In the genomic region with DNA sequence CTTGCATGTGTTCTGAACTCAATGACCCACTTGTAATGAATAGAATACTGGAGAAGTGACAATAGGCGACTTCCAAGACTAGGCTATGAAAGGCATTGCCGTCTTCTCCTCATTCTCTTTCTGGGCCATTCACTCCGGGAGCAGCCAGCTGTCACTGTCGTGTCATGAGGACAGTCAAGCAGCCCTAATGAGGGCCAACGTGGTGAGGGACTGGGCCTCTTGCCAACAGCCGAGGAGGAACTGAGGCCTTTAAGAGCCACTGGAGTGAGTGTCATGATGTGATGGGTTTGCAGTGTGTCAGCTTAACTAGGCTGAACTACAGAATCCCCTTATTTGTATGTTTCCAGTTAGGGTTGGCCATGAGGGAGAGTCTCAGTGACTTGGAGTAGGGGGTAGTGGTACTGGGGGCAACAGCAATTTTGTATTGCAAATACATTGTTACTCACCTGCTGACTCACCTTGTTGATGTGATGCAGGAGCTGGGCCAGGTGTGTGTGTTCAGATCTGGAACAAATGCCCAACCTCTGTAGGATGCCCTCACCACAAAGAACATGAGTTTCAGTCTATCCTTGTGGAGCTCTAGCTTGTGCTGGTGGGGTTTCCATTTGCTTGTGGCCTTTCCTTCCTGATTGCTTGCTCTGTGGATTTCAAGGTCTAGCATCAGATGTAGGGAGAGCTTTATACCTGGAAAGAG, we compare ENCODE assay signal across 15 cellular contexts.
DNase-seq lines count a peak whose midpoint lies in the region; ATAC-seq, FAIRE-seq and TF ChIP-seq lines count a peak whose summit lies in the region.
"Had no signal": no experiment of that assay in that cellular context is flagged by ENCODE, and none has a peak within 500 bp of the region (broad histone marks: within the 10 kb centered on the region; RNA-seq: fewer than 3 reads in every experiment).

No MANE protein-coding gene starts in this region.

- peaks cover 4% of the 10 kb centered on the region for H3K9me3 Mint-ChIP-seq in neural progenitor cell
- H3K9me3 Mint-ChIP-seq: activated naive CD8-positive, alpha-beta T cell treated with anti-CD3 and anti-CD28 coated beads, Interleukin-2, amount 10 ng/mL, durations not matched to agents 7 days and 5 days had no signal

- H3K4me1 Mint-ChIP-seq in neural progenitor cell: peaks cover 12% of the 10 kb centered on the region

- no TSS peak for BruUV-seq in GM12878 (replicated peaks; lab: Mats Ljungman, UMichigan)

- TF ChIP-seq RAD21 in GM12878 (IDR thresholded peaks at IDR 0.05; ENCODE audit: insufficient read depth, low read depth, low read length): no peak

- peaks cover 12% of the 10 kb centered on the region for H3K27me3 Mint-ChIP-seq in neural progenitor cell (ENCODE audit: insufficient read depth, low read depth)

- TF ChIP-seq POLR2A in GM12878 (IDR thresholded peaks at IDR 0.05; ENCODE audit: low read depth, low read length): no peak

- H3K79me2 ChIP-seq in GM12878 (ENCODE audit: control insufficient read depth, insufficient read depth, low read length): no peaks in the 10 kb centered on the region
- no peaks in the 10 kb centered on the region for H3K79me2 ChIP-seq in neural progenitor cell (ENCODE audit: low read depth)

- SMC1A ChIA-PET in GM12878 (lab: Charles Lee; ENCODE audit: uncharacterized antibody, unreplicated experiment): interaction anchor here (1.6 to 7.5 kb wide), 2 partner anchors 13 to 32 kb away, joined by 3 to 58 read pairs; no protein-coding TSS in a partner anchor

- DNase-seq in NCI-H2227 (lab: John Stamatoyannopoulos, UW; ENCODE audit: unreplicated experiment): peak; percentile 10
- DNase-seq in NCI-H2227 treated with DMSO at 0.1 percent for 48 hours (lab: John Stamatoyannopoulos, UW): no peak
- peak; percentile 42 to 74 for DNase-seq in NCI-H187 (lab: John Stamatoyannopoulos, UW)
- no peak for DNase-seq in GM12878 (ENCODE audit: low read depth, low spot score)
- peak; percentile 78 for DNase-seq in pons (ENCODE audit: low spot score)
- DNase-seq in neural progenitor cell (ENCODE audit: low spot score): no peak
- no peak for DNase-seq in SK-N-DZ (ENCODE audit: low spot score)
- DNase-seq: ACHN; activated CD8-positive, alpha-beta memory T cell treated with anti-CD3 and anti-CD28 coated beads, Interleukin-2, amount 50 U/mL, for 4 hours; activated naive CD8-positive, alpha-beta T cell treated with anti-CD3 and anti-CD28 coated beads, Interleukin-2, amount 10 ng/mL, durations not matched to agents 7 days and 5 days; DMS 273 treated with DMSO at 0.1 percent for 48 hours; occipital lobe had no signal

- H3F3A ChIP-seq in neural progenitor cell (ENCODE audit: low read depth): no peaks in the 10 kb centered on the region

- no peak overlapping the region for H3K4me3 ChIP-seq in GM12878
- H3K4me3 ChIP-seq in neural progenitor cell: no peak overlapping the region
- H3K4me3 ChIP-seq: vagina had no signal

- 32% methylated on average over 6 of the region's 6 CpGs for whole genome bisulfite sequencing in GM12878 (ENCODE audit: insufficient coverage, insufficient replicate concordance, low lambda C conversion rate, missing lambda C conversion rate)

- H2AFZ ChIP-seq in GM12878 (ENCODE audit: control insufficient read depth, low read depth, low read length) (no peak overlapping the region), neural progenitor cell (replicated peaks) (no peak overlapping the region)

- in situ Hi-C loops in GM12878 (cut with MboI): no loop called here

- H3K36me3 ChIP-seq in GM12878 (ENCODE audit: control insufficient read depth in 2 of 2, insufficient read depth in 2 of 2, low read length in 1 of 2) (no peaks in the 10 kb centered on the region), neural progenitor cell (no peaks in the 10 kb centered on the region)
- H3K36me3 ChIP-seq: vagina had no signal

- H3K4me1 ChIP-seq in GM12878 (ENCODE audit: control insufficient read depth, insufficient read depth, low read length) (peaks cover 17% of the 10 kb centered on the region), neural progenitor cell (no peaks in the 10 kb centered on the region)
- H3K4me1 ChIP-seq: vagina had no signal

- no peak overlapping the region for H3K27ac Mint-ChIP-seq in neural progenitor cell
- H3K27ac Mint-ChIP-seq: activated naive CD8-positive, alpha-beta T cell treated with anti-CD3 and anti-CD28 coated beads, Interleukin-2, amount 10 ng/mL, durations not matched to agents 7 days and 5 days had no signal

- intact Hi-C loops in GM12878 (cut with micrococcal nuclease; ENCODE audit: unreplicated experiment): no loop called here

- ATAC-seq in GM12878: no peak
- no peak for ATAC-seq in HG03521 (IDR thresholded peaks at IDR 0.05; ENCODE audit: unreplicated experiment)

- no peaks in the 10 kb centered on the region for H3K27me3 ChIP-seq in GM12878 (replicated peaks in 1 of 2; ENCODE audit: control insufficient read depth in 2 of 2, insufficient read depth in 2 of 2, low read length in 1 of 2)
- H3K27me3 ChIP-seq in neural progenitor cell: no peaks in the 10 kb centered on the region
- H3K27me3 ChIP-seq: vagina had no signal

- H3K4me3 Mint-ChIP-seq in neural progenitor cell: no peak overlapping the region
- H3K4me3 Mint-ChIP-seq: activated naive CD8-positive, alpha-beta T cell treated with anti-CD3 and anti-CD28 coated beads, Interleukin-2, amount 10 ng/mL, durations not matched to agents 7 days and 5 days had no signal

- H4K20me1 ChIP-seq in GM12878 (ENCODE audit: control insufficient read depth, insufficient read depth): no peaks in the 10 kb centered on the region
- no peaks in the 10 kb centered on the region for H4K20me1 ChIP-seq in neural progenitor cell (ENCODE audit: low read depth)

- H3K9me3 ChIP-seq in GM12878 (replicated peaks; ENCODE audit: control insufficient read depth, insufficient read depth, low read length) (peaks cover 2% of the 10 kb centered on the region; the same call in 2 of the 3 replicates), neural progenitor cell (ENCODE audit: low read depth) (no peaks in the 10 kb centered on the region)
- H3K9me3 ChIP-seq: vagina had no signal

- no peak overlapping the region for H3K4me2 ChIP-seq in GM12878 (ENCODE audit: control insufficient read depth, insufficient read depth)
- no peak overlapping the region for H3K4me2 ChIP-seq in neural progenitor cell

- POLR2A ChIA-PET in GM12878 (lab: Charles Lee): interaction anchor here (1.0 kb wide), 1 partner anchor 467 kb away, joined by 3 read pairs; no protein-coding TSS in a partner anchor

- no peak for TF ChIP-seq EP300 in GM12878 (IDR thresholded peaks at IDR 0.05; ENCODE audit: borderline replicate concordance in 1 of 2, control insufficient read depth in 1 of 2, low read depth in 2 of 2, low read length in 2 of 2)

- no peak for FAIRE-seq in GM12878 (lab: Jason Lieb, UNC)

- H3K27ac ChIP-seq in GM12878 (ENCODE audit: control insufficient read depth, insufficient read depth) (no peak overlapping the region), neural progenitor cell (no peak overlapping the region)
- H3K27ac ChIP-seq: HL-60, vagina had no signal

- no peak overlapping the region for H3K9ac ChIP-seq in GM12878 (ENCODE audit: control insufficient read depth, insufficient read depth, low read length)
- no peak overlapping the region for H3K9ac ChIP-seq in neural progenitor cell

- CTCF ChIA-PET in GM12878 (lab: Yijun Ruan, JAX): interaction anchor here (1.2 to 1.7 kb wide), 2 partner anchors 19 to 186 kb away, joined by 3 read pairs; no protein-coding TSS in a partner anchor

- TF ChIP-seq CTCF in GM12878 (IDR thresholded peaks at IDR 0.05 in 2 of 3, conservative IDR thresholded peaks at IDR 0.05 in 1 of 3; ENCODE audit: control insufficient read depth in 2 of 3, extremely low read depth in 1 of 3, insufficient read depth in 1 of 3, low read depth in 3 of 3, low read length in 3 of 3): no peak
- TF ChIP-seq CTCF in neural progenitor cell (IDR thresholded peaks at IDR 0.05): no peak

- H3K36me3 Mint-ChIP-seq in neural progenitor cell: no peaks in the 10 kb centered on the region
- H3K36me3 Mint-ChIP-seq: activated naive CD8-positive, alpha-beta T cell treated with anti-CD3 and anti-CD28 coated beads, Interleukin-2, amount 10 ng/mL, durations not matched to agents 7 days and 5 days had no signal

- RAD21 ChIA-PET in GM12878 (lab: Charles Lee; ENCODE audit: unreplicated experiment): interaction anchor here (0.6 kb wide), 1 partner anchor 1205 kb away, joined by 3 read pairs; no protein-coding TSS in a partner anchor

TF ChIP-seq in GM12878, 131 proteins besides CTCF, POLR2A, EP300 and RAD21:
- TF ChIP-seq SPI1 (IDR thresholded peaks at IDR 0.05; ENCODE audit: borderline replicate concordance, insufficient read depth, low read depth, low read length) (peak; percentile 29; the same call in 1 of the 2 replicates), BCL3 (IDR thresholded peaks at IDR 0.05; ENCODE audit: borderline replicate concordance, insufficient read depth, low read depth, low read length, poor library complexity, severe bottlenecking) (no peak)

Comparison
In these comparisons a context has a peak if more than half of its experiments do, and no peak if none do; other contexts are left out.
1. DNase-seq: peak in NCI-H2227 (single experiment), NCI-H187 (2 of 2) and pons (single experiment); none in NCI-H2227 treated with DMSO at 0.1 percent for 48 hours (single experiment), GM12878 (single experiment), neural progenitor cell (single experiment) and SK-N-DZ (single experiment).